In the genomic region with DNA sequence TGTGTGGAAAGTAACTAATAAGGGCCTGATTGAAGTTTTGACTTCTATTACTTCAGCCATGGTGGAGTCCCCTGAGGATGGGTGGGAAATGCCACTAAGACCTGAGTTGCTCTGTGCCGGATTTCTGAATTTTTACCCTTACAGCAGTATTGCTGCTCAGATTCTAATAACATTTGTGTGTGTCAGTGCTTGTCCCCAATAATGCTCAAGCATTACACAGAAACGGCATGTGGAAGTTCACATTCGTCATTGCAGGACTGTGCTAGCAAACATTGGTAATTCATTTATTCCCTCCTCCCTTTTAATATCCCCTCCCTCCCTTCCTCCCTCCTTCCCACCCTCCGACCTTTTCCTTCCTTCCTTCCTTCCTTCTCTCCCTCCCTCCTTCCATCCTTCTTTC, we compare ENCODE assay signal across 27 cellular contexts.
"Had no signal": no experiment of that assay in that cellular context is flagged by ENCODE, and none has a peak within 500 bp of the region (broad histone marks: within the 10 kb centered on the region; RNA-seq: fewer than 3 reads in every experiment).

No MANE protein-coding gene starts in this region.

- H3K27me3 ChIP-seq: stomach, suprapubic skin, testis, thyroid gland, tibial artery, tibial nerve, transverse colon, upper lobe of left lung, upper lobe of right lung, uterus, vagina had no signal

- FAIRE-seq: urothelium cell line had no signal

- H3K9me3 ChIP-seq: stomach, suprapubic skin, testis, thoracic aorta, thyroid gland, tibial artery, tibial nerve, transverse colon, upper lobe of left lung, upper lobe of right lung, uterus, vagina had no signal

- H3K4me3 ChIP-seq: stomach, suprapubic skin, testis, thoracic aorta, thyroid gland, tibial artery, tibial nerve, transverse colon, upper lobe of left lung, upper lobe of right lung, uterus, vagina had no signal

- H3K36me3 ChIP-seq: stomach, suprapubic skin, thoracic aorta, thyroid gland, tibial artery, tibial nerve, transverse colon, upper lobe of left lung, upper lobe of right lung, uterus, vagina had no signal

- H3K4me1 ChIP-seq: stomach, suprapubic skin, testis, thyroid gland, tibial artery, tibial nerve, transverse colon, upper lobe of left lung, upper lobe of right lung, uterus, vagina had no signal

- ATAC-seq: stimulated activated effector memory CD8-positive, alpha-beta T cell treated with anti-CD3 and anti-CD28 coated beads, Interleukin-12 subunit alpha, Interleukin-12 subunit beta, amount 100 ng/mL, for 72 hours; stimulated activated memory B cell treated with anti-CD40 and anti-IgM and Interleukin-4, amounts not matched to agents 10 μg/mL and 1 μg/mL and 100 μg/mL, for 72 hours; stimulated activated naive B cell treated with anti-CD40 and anti-IgM and Interleukin-4, amounts not matched to agents 10 μg/mL and 1 μg/mL and 100 μg/mL, for 72 hours; stimulated activated naive CD8-positive, alpha-beta T cell treated with anti-CD3 and anti-CD28 coated beads, Interleukin-15, amount 100 ng/mL, for 72 hours; stimulated activated naive CD8-positive, alpha-beta T cell treated with anti-CD3 and anti-CD28 coated beads, Interleukin-15, Interleukin-2, amounts not matched to agents 100 U/mL and 50 U/mL, for 24 hours; upper lobe of right lung had no signal

- H3K27ac ChIP-seq: stomach, suprapubic skin, testis, thoracic aorta, thyroid gland, tibial artery, tibial nerve, transverse colon, upper lobe of left lung, upper lobe of right lung, uterus, vagina had no signal

- DNase-seq: stimulated activated CD4-positive, alpha-beta T cell treated with anti-CD3 and anti-CD28 coated beads, Interleukin-2, amount 100 ng/mL, for 48 hours; stimulated activated CD4-positive, alpha-beta T cell treated with anti-CD3 and anti-CD28 coated beads, Interleukin-4, amount 100 ng/mL, for 1 hour; stimulated activated CD4-positive, alpha-beta T cell treated with anti-CD3 and anti-CD28 coated beads, Interleukin-4, amount 100 ng/mL, for 24 hours; stimulated activated CD4-positive, alpha-beta T cell treated with anti-CD3 and anti-CD28 coated beads, Interleukin-4, amount 100 ng/mL, for 4 hours; stimulated activated CD8-positive, alpha-beta memory T cell treated with anti-CD3 and anti-CD28 coated beads, Interleukin-4, amount 100 ng/mL, for 48 hours; stimulated activated naive B cell treated with anti-CD40 and anti-IgM and Interleukin-4, amounts not matched to agents 10 μg/mL and 1 μg/mL and 100 μg/mL, for 72 hours; stimulated activated naive CD4-positive, alpha-beta T cell; stimulated activated naive CD4-positive, alpha-beta T cell treated with Interleukin-2 at 50 U/mL for 16 hours; stimulated activated naive CD8-positive, alpha-beta T cell treated with anti-CD3 and anti-CD28 coated beads, Interleukin-15, amount 100 ng/mL, for 72 hours; stimulated activated naive CD8-positive, alpha-beta T cell treated with anti-CD3 and anti-CD28 coated beads, Interleukin-15, Interleukin-2, amounts not matched to agents 100 U/mL and 50 U/mL, for 24 hours; stomach; substantia nigra; testis; thyroid gland; tibial artery; transverse colon; trophoblast cell; upper lobe of left lung; upper lobe of right lung; uterus had no signal
